In genomic region chr2:219246559-219246958, GRCh38 we compare ENCODE assay signal across 12 cellular contexts. TPM values are rescaled to one million over a fixed set of nuclear protein-coding genes. Genes with fewer than 3 reads are reported as not detected.
A peak's percentile ranks its signal among the peaks of the same experiment; 100 is the strongest.
DNase-seq lines count a peak whose midpoint lies in the region; ATAC-seq, FAIRE-seq and TF ChIP-seq lines count a peak whose summit lies in the region.
"Had no signal": no experiment of that assay in that cellular context is flagged by ENCODE, and none has a peak within 500 bp of the region (broad histone marks: within the 10 kb centered on the region; RNA-seq: fewer than 3 reads in every experiment).

No MANE protein-coding gene starts in this region.

- peaks cover 61% of the 10 kb centered on the region for H3K36me3 Mint-ChIP-seq in activated T-cell treated with anti-CD3 and anti-CD28 coated beads, Interleukin-2, amount 50 U/mL, for 24 hours (ENCODE audit: low read depth)
- peaks cover 28% of the 10 kb centered on the region for H3K36me3 Mint-ChIP-seq in activated T-helper 1 cell treated with anti-CD3 and anti-CD28 coated beads, Interleukin-12 subunit alpha, Interleukin-12 subunit beta, Interleukin-2, Interleukin-4 antibody, amounts not matched to agents 30 ng/mL and 10 ng/mL and 1 ng/mL, durations not matched to agents 14 hours and 24 hours and 36 hours (ENCODE audit: low read depth)

- H3K36me3 ChIP-seq in keratinocyte (ENCODE audit: control insufficient read depth in 2 of 2, extremely low read depth in 1 of 2, insufficient read depth in 2 of 2, low read length in 2 of 2) = peaks cover 26 to 32% of the 10 kb centered on the region in 2 experiments
- peaks cover 7% of the 10 kb centered on the region for H3K36me3 ChIP-seq in thoracic aorta

- no peak for DNase-seq in activated T-cell treated with anti-CD3 and anti-CD28 coated beads, Interleukin-2, amount 50 U/mL, for 24 hours
- DNase-seq in activated T-cell treated with anti-CD3 and anti-CD28 coated beads, Interleukin-2, amount 50 U/mL, for 48 hours = no peak
- DNase-seq in activated T-helper 1 cell treated with anti-CD3 and anti-CD28 coated beads, Interleukin-12 subunit alpha, Interleukin-12 subunit beta, Interleukin-2, Interleukin-4 antibody, amounts not matched to agents 30 ng/mL and 10 ng/mL and 1 ng/mL, durations not matched to agents 14 hours and 24 hours and 36 hours (ENCODE audit: low spot score) = no peak
- DNase-seq in keratinocyte (ENCODE audit: low read depth, low spot score) (no peak), thoracic aorta (ENCODE audit: low spot score) (no peak), D721Med (ENCODE audit: insufficient read length, low spot score) (no peak), cerebellum (ENCODE audit: low spot score) (no peak)
- DNase-seq: amniotic stem cell had no signal

- no peaks in the 10 kb centered on the region for H3K9me3 Mint-ChIP-seq in activated T-cell treated with anti-CD3 and anti-CD28 coated beads, Interleukin-2, amount 50 U/mL, for 24 hours
- H3K9me3 Mint-ChIP-seq in activated T-helper 1 cell treated with anti-CD3 and anti-CD28 coated beads, Interleukin-12 subunit alpha, Interleukin-12 subunit beta, Interleukin-2, Interleukin-4 antibody, amounts not matched to agents 30 ng/mL and 10 ng/mL and 1 ng/mL, durations not matched to agents 14 hours and 24 hours and 36 hours = no peaks in the 10 kb centered on the region

- no peaks in the 10 kb centered on the region for H3K27me3 Mint-ChIP-seq in activated T-cell treated with anti-CD3 and anti-CD28 coated beads, Interleukin-2, amount 50 U/mL, for 24 hours
- H3K27me3 Mint-ChIP-seq in activated T-helper 1 cell treated with anti-CD3 and anti-CD28 coated beads, Interleukin-12 subunit alpha, Interleukin-12 subunit beta, Interleukin-2, Interleukin-4 antibody, amounts not matched to agents 30 ng/mL and 10 ng/mL and 1 ng/mL, durations not matched to agents 14 hours and 24 hours and 36 hours (ENCODE audit: insufficient read depth) = no peaks in the 10 kb centered on the region

- no peak overlapping the region for H3K9ac ChIP-seq in keratinocyte (ENCODE audit: control insufficient read depth, extremely low read depth, insufficient read depth, low read length)

- dilution Hi-C loops in keratinocyte (cut with MboI; ENCODE audit: extremely low pct_ligation_motif_present, low sequenced_read_pairs) = no loop called here

- H3K4me3 ChIP-seq in keratinocyte (ENCODE audit: control insufficient read depth in 2 of 3, extremely low read depth in 1 of 3, insufficient read depth in 2 of 3, low read depth in 1 of 3, low read length in 3 of 3) (no peak overlapping the region), thoracic aorta (no peak overlapping the region)

- no peak overlapping the region for H3K27ac ChIP-seq in keratinocyte (ENCODE audit: control insufficient read depth, insufficient read depth, low read length)
- H3K27ac ChIP-seq in thoracic aorta = peak overlapping the region; percentile 91 to 92

- H3K9me1 ChIP-seq in keratinocyte (ENCODE audit: control insufficient read depth, extremely low read depth, insufficient read depth, low read length) = no peaks in the 10 kb centered on the region

- H3K79me2 ChIP-seq in keratinocyte (ENCODE audit: control insufficient read depth, insufficient read depth, low read length) = peaks cover 39% of the 10 kb centered on the region

- no peak overlapping the region for H2AFZ ChIP-seq in keratinocyte (ENCODE audit: control insufficient read depth, low read length)

- peak overlapping the region; percentile 98 for H3K4me3 Mint-ChIP-seq in activated T-cell treated with anti-CD3 and anti-CD28 coated beads, Interleukin-2, amount 50 U/mL, for 24 hours
- H3K4me3 Mint-ChIP-seq in activated T-helper 1 cell treated with anti-CD3 and anti-CD28 coated beads, Interleukin-12 subunit alpha, Interleukin-12 subunit beta, Interleukin-2, Interleukin-4 antibody, amounts not matched to agents 30 ng/mL and 10 ng/mL and 1 ng/mL, durations not matched to agents 14 hours and 24 hours and 36 hours = peak overlapping the region; percentile 99

- TF ChIP-seq CTCF in keratinocyte (optimal IDR thresholded peaks at IDR 0.05 in 1 of 3, IDR thresholded peaks at IDR 0.05 in 1 of 3, conservative IDR thresholded peaks at IDR 0.05 in 1 of 3; ENCODE audit: extremely low read depth in 1 of 3, insufficient read depth in 2 of 3, low read length in 3 of 3) (no peak), thoracic aorta (IDR thresholded peaks at IDR 0.05) (no peak), D721Med (IDR thresholded peaks at IDR 0.05; ENCODE audit: insufficient read depth, missing control alignments) (no peak)

- peaks cover 68% of the 10 kb centered on the region for H3K4me1 Mint-ChIP-seq in activated T-cell treated with anti-CD3 and anti-CD28 coated beads, Interleukin-2, amount 50 U/mL, for 24 hours (ENCODE audit: low read depth)
- H3K4me1 Mint-ChIP-seq in activated T-helper 1 cell treated with anti-CD3 and anti-CD28 coated beads, Interleukin-12 subunit alpha, Interleukin-12 subunit beta, Interleukin-2, Interleukin-4 antibody, amounts not matched to agents 30 ng/mL and 10 ng/mL and 1 ng/mL, durations not matched to agents 14 hours and 24 hours and 36 hours (ENCODE audit: low read depth) = peaks cover 69% of the 10 kb centered on the region

- FAIRE-seq in keratinocyte (lab: Jason Lieb, UNC) = no peak
- no peak for FAIRE-seq in D721Med (lab: Jason Lieb, UNC)

- H3K9me3 ChIP-seq in keratinocyte (ENCODE audit: control insufficient read depth, low read depth, low read length) = no peaks in the 10 kb centered on the region
- H3K9me3 ChIP-seq in thoracic aorta = no peaks in the 10 kb centered on the region
- H3K9me3 ChIP-seq: HAP-1 had no signal

- ATAC-seq in thoracic aorta (ENCODE audit: insufficient number of reproducible peaks, low FRiP score, low read depth) (no peak), HG02885 (IDR thresholded peaks at IDR 0.05; ENCODE audit: poor library complexity, unreplicated experiment) (no peak)

- intact Hi-C loops in activated T-helper 1 cell treated with anti-CD3 and anti-CD28 coated beads, Interleukin-12 subunit alpha, Interleukin-12 subunit beta, Interleukin-2, Interleukin-4 antibody, amounts not matched to agents 30 ng/mL and 10 ng/mL and 1 ng/mL, durations not matched to agents 14 hours and 24 hours and 36 hours (cut with micrococcal nuclease) = loop anchor here (10.0 kb wide), 1 partner anchor 532 kb away; the partner anchor contains the start of gene TTLL4

- peaks cover 58% of the 10 kb centered on the region for H3K4me1 ChIP-seq in keratinocyte (ENCODE audit: control insufficient read depth, extremely low read depth, insufficient read depth, low read length)
- peaks cover 42 to 66% of the 10 kb centered on the region in 2 donors for H3K4me1 ChIP-seq in thoracic aorta (ENCODE audit: control insufficient read depth in 1 of 2, low read depth in 2 of 2)

- H3K4me2 ChIP-seq in keratinocyte (ENCODE audit: control insufficient read depth, extremely low read depth, insufficient read depth, low read depth, low read length) = peak overlapping the region; percentile 98

- peaks cover 5% of the 10 kb centered on the region for H4K20me1 ChIP-seq in keratinocyte (ENCODE audit: control insufficient read depth, extremely low read depth, insufficient read depth, low read length)

- no peaks in the 10 kb centered on the region for H3K27me3 ChIP-seq in keratinocyte (ENCODE audit: control insufficient read depth, extremely low read depth, insufficient read depth, low read length)
- no peaks in the 10 kb centered on the region for H3K27me3 ChIP-seq in thoracic aorta (replicated peaks; ENCODE audit: insufficient read depth)

- peak overlapping the region; percentile 99 for H3K27ac Mint-ChIP-seq in activated T-cell treated with anti-CD3 and anti-CD28 coated beads, Interleukin-2, amount 50 U/mL, for 24 hours
- H3K27ac Mint-ChIP-seq in activated T-helper 1 cell treated with anti-CD3 and anti-CD28 coated beads, Interleukin-12 subunit alpha, Interleukin-12 subunit beta, Interleukin-2, Interleukin-4 antibody, amounts not matched to agents 30 ng/mL and 10 ng/mL and 1 ng/mL, durations not matched to agents 14 hours and 24 hours and 36 hours = peak overlapping the region; percentile 99

RNA-seq across cellular contexts. Expression of gene STK16, which starts 1.3 kb away (rescaled TPM):
- total RNA-seq in activated T-helper 1 cell treated with anti-CD3 and anti-CD28 coated beads, Interleukin-12 subunit alpha, Interleukin-12 subunit beta, Interleukin-2, Interleukin-4 antibody, amounts not matched to agents 30 ng/mL and 10 ng/mL and 1 ng/mL, durations not matched to agents 14 hours and 24 hours and 36 hours = 30.1 and 30.6 TPM in 2 replicates
- 35.8 to 44.7 TPM (median 40.2 TPM) in 3 replicates for polyA plus RNA-seq in keratinocyte
- 8.8 TPM for polyA plus RNA-seq in keratinocyte (2011; ENCODE audit: low read depth)
- polyA plus RNA-seq in keratinocyte (2011; cell fraction: cytosol; rRNA removed) = 39.1 and 53.2 TPM in 2 replicates
- polyA plus RNA-seq in keratinocyte (2011; cell fraction: nucleus; rRNA removed) = 18.0 and 26.4 TPM in 2 replicates
- 25.1 and 33.3 TPM in 2 replicates for polyA plus RNA-seq in keratinocyte (2012; ENCODE audit: low replicate concordance)
- polyA minus RNA-seq in keratinocyte = 36.8 to 48.8 TPM (median 38.1 TPM) in 3 replicates
- 26.9 TPM for polyA minus RNA-seq in keratinocyte (2011; cell fraction: cytosol; rRNA and poly(A)+ RNA removed)
- 5.2 and 7.5 TPM in 2 replicates for polyA minus RNA-seq in keratinocyte (2011; cell fraction: nucleus; rRNA and poly(A)+ RNA removed)
- total RNA-seq in thoracic aorta (10 to 100 TPM; 10.7 to 11.7 TPM), cerebellum (12.1 TPM)

RNA-seq across cellular contexts. Expression of gene GLB1L, which starts 1.3 kb away (rescaled TPM):
- total RNA-seq in activated T-helper 1 cell treated with anti-CD3 and anti-CD28 coated beads, Interleukin-12 subunit alpha, Interleukin-12 subunit beta, Interleukin-2, Interleukin-4 antibody, amounts not matched to agents 30 ng/mL and 10 ng/mL and 1 ng/mL, durations not matched to agents 14 hours and 24 hours and 36 hours = 4.6 and 4.9 TPM in 2 replicates
- 4.3 to 6.9 TPM (median 5.2 TPM) in 3 replicates for polyA plus RNA-seq in keratinocyte
- polyA plus RNA-seq in keratinocyte (2011; ENCODE audit: low read depth) = 0.55 TPM
- polyA plus RNA-seq in keratinocyte (2011; cell fraction: cytosol; rRNA removed) = 2.0 and 2.7 TPM in 2 replicates
- 8.8 and 9.0 TPM in 2 replicates for polyA plus RNA-seq in keratinocyte (2011; cell fraction: nucleus; rRNA removed)
- polyA plus RNA-seq in keratinocyte (2012; ENCODE audit: low replicate concordance) = 1.1 and 4.4 TPM in 2 replicates
- polyA minus RNA-seq in keratinocyte = 2.5 to 5.0 TPM (median 3.0 TPM) in 3 replicates
- 2.9 TPM for polyA minus RNA-seq in keratinocyte (2011; cell fraction: cytosol; rRNA and poly(A)+ RNA removed)
- 4.2 and 5.8 TPM in 2 replicates for polyA minus RNA-seq in keratinocyte (2011; cell fraction: nucleus; rRNA and poly(A)+ RNA removed)
- total RNA-seq in thoracic aorta (10 to 100 TPM in 1 of 2 donors, 1 to 10 TPM in 1; 9.1 to 13.7 TPM), cerebellum (4.4 TPM)

RNA-seq across cellular contexts. Expression of gene TUBA4B, which starts 6.5 kb away (rescaled TPM):
- total RNA-seq in activated T-helper 1 cell treated with anti-CD3 and anti-CD28 coated beads, Interleukin-12 subunit alpha, Interleukin-12 subunit beta, Interleukin-2, Interleukin-4 antibody, amounts not matched to agents 30 ng/mL and 10 ng/mL and 1 ng/mL, durations not matched to agents 14 hours and 24 hours and 36 hours = not detected in 2 replicates
- polyA plus RNA-seq in keratinocyte = 0.08 TPM in 1 of 3 replicates, not detected in the others
- polyA plus RNA-seq in keratinocyte (2011; ENCODE audit: low read depth) = not detected
- polyA plus RNA-seq in keratinocyte (2011; cell fraction: cytosol; rRNA removed) = 0.05 TPM in 1 of 2 replicates, not detected in the other
- polyA plus RNA-seq in keratinocyte (2011; cell fraction: nucleus; rRNA removed) = 0.09 TPM in 1 of 2 replicates, not detected in the other
- polyA plus RNA-seq in keratinocyte (2012; ENCODE audit: low replicate concordance) = not detected in 2 replicates
- polyA minus RNA-seq in keratinocyte = not detected in 3 replicates
- not detected for polyA minus RNA-seq in keratinocyte (2011; cell fraction: cytosol; rRNA and poly(A)+ RNA removed)
- polyA minus RNA-seq in keratinocyte (2011; cell fraction: nucleus; rRNA and poly(A)+ RNA removed) = not detected in 2 replicates
- total RNA-seq in thoracic aorta (not detected), cerebellum (not detected)
- total RNA-seq: fibroblast of lung, HT-29 had no signal
- polyA plus RNA-seq: fibroblast of lung had no signal

RNA-seq across cellular contexts. Expression of gene TUBA4A, which starts 7.2 kb away (rescaled TPM):
- 211 and 217 TPM in 2 replicates for total RNA-seq in activated T-helper 1 cell treated with anti-CD3 and anti-CD28 coated beads, Interleukin-12 subunit alpha, Interleukin-12 subunit beta, Interleukin-2, Interleukin-4 antibody, amounts not matched to agents 30 ng/mL and 10 ng/mL and 1 ng/mL, durations not matched to agents 14 hours and 24 hours and 36 hours
- 524 to 819 TPM (median 569 TPM) in 3 replicates for polyA plus RNA-seq in keratinocyte
- polyA plus RNA-seq in keratinocyte (2011; ENCODE audit: low read depth) = 80.1 TPM
- 560 and 665 TPM in 2 replicates for polyA plus RNA-seq in keratinocyte (2011; cell fraction: cytosol; rRNA removed)
- polyA plus RNA-seq in keratinocyte (2011; cell fraction: nucleus; rRNA removed) = 738 and 769 TPM in 2 replicates
- polyA plus RNA-seq in keratinocyte (2012; ENCODE audit: low replicate concordance) = 401 and 544 TPM in 2 replicates
- 266 to 690 TPM (median 309 TPM) in 3 replicates for polyA minus RNA-seq in keratinocyte
- 136 TPM for polyA minus RNA-seq in keratinocyte (2011; cell fraction: cytosol; rRNA and poly(A)+ RNA removed)
- 115 and 162 TPM in 2 replicates for polyA minus RNA-seq in keratinocyte (2011; cell fraction: nucleus; rRNA and poly(A)+ RNA removed)
- 10 to 100 TPM; 20.4 to 84.6 TPM for total RNA-seq in thoracic aorta
- total RNA-seq in cerebellum = 4.3 TPM

RNA-seq across cellular contexts. Expression of gene ANKZF1, which starts 17.0 kb away (rescaled TPM):
- 112 and 117 TPM in 2 replicates for total RNA-seq in activated T-helper 1 cell treated with anti-CD3 and anti-CD28 coated beads, Interleukin-12 subunit alpha, Interleukin-12 subunit beta, Interleukin-2, Interleukin-4 antibody, amounts not matched to agents 30 ng/mL and 10 ng/mL and 1 ng/mL, durations not matched to agents 14 hours and 24 hours and 36 hours
- 20.9 to 41.0 TPM (median 35.1 TPM) in 3 replicates for polyA plus RNA-seq in keratinocyte
- 47.2 TPM for polyA plus RNA-seq in keratinocyte (2011; ENCODE audit: low read depth)
- polyA plus RNA-seq in keratinocyte (2011; cell fraction: cytosol; rRNA removed) = 10.6 and 11.5 TPM in 2 replicates
- polyA plus RNA-seq in keratinocyte (2011; cell fraction: nucleus; rRNA removed) = 134 and 151 TPM in 2 replicates
- 17.2 and 39.4 TPM in 2 replicates for polyA plus RNA-seq in keratinocyte (2012; ENCODE audit: low replicate concordance)
- 17.4 to 26.8 TPM (median 20.2 TPM) in 3 replicates for polyA minus RNA-seq in keratinocyte
- polyA minus RNA-seq in keratinocyte (2011; cell fraction: cytosol; rRNA and poly(A)+ RNA removed) = 14.4 TPM
- 27.3 and 35.8 TPM in 2 replicates for polyA minus RNA-seq in keratinocyte (2011; cell fraction: nucleus; rRNA and poly(A)+ RNA removed)
- 10 to 100 TPM; 69.7 to 72.6 TPM for total RNA-seq in thoracic aorta
- total RNA-seq in cerebellum = 43.7 TPM
